ENCODE assay signal across 8 cellular contexts in the genomic region with DNA sequence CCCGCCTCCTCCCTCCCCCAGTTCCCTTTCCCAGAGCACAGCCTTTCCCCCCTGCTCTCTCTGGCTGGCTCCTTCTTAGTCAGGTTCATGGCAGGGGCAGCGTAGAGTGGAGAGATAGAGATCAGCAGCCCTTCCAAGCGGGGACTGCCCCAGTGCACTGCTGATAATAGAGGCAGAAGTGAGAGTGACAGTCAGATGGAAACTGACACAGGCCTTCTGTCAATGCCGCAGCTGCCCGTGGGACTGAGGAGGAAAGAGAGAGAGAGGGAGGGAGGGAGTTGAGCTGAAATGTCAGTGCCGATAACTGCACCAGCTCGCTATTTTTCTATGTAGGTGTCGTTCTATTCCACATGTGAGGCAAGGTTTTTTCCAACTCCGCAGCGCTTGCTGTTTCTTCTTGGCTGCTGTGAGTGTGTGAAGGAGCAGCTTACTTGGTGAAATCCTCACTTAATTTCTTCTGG.
A peak's percentile ranks its signal among the peaks of the same experiment; 100 is the strongest.
DNase-seq lines count a peak whose midpoint lies in the region; ATAC-seq and TF ChIP-seq lines count a peak whose summit lies in the region.

No MANE protein-coding gene starts in this region.

- no peaks in the 10 kb centered on the region for H3K36me3 ChIP-seq in RWPE2 (ENCODE audit: low read depth)

- no peaks in the 10 kb centered on the region for H3K36me3 Mint-ChIP-seq in stimulated activated effector memory CD8-positive, alpha-beta T cell treated with anti-CD3 and anti-CD28 coated beads, Interleukin-12 subunit alpha, Interleukin-12 subunit beta, amount 100 ng/mL, for 72 hours
- no peaks in the 10 kb centered on the region for H3K36me3 Mint-ChIP-seq in immature natural killer cell

- H3K4me1 ChIP-seq in RWPE2 (ENCODE audit: insufficient read depth, poor library complexity, severe bottlenecking) (no peaks in the 10 kb centered on the region), right cardiac atrium (ENCODE audit: control insufficient read depth, insufficient read depth, low read length) (no peaks in the 10 kb centered on the region)

- H3K27me3 ChIP-seq in RWPE2 (ENCODE audit: insufficient read depth, poor library complexity, severe bottlenecking) (peaks cover 6% of the 10 kb centered on the region), right cardiac atrium (ENCODE audit: control insufficient read depth, insufficient read depth) (no peaks in the 10 kb centered on the region)

- DNase-seq in stimulated activated CD4-positive, alpha-beta T cell treated with anti-CD3 and anti-CD28 coated beads, Interleukin-2, amount 100 ng/mL, for 48 hours = peak; percentile 0 to 1
- DNase-seq in stimulated activated CD4-positive, alpha-beta T cell treated with anti-CD3 and anti-CD28 coated beads, Interleukin-4, amount 100 ng/mL, for 4 hours = no peak
- DNase-seq in RWPE2 (ENCODE audit: low spot score) (no peak), right cardiac atrium (peak; percentile 15 to 61 (median 50)), immature natural killer cell (no peak), activated gamma-delta T cell (lab: John Stamatoyannopoulos, UW) (no peak)
- no peak for DNase-seq in stimulated activated effector memory CD8-positive, alpha-beta T cell treated with anti-CD3 and anti-CD28 coated beads, Interleukin-12 subunit alpha, Interleukin-12 subunit beta, amount 100 ng/mL, for 72 hours (ENCODE audit: low spot score in 2 of 2)

- no peak for TF ChIP-seq CTCF in RWPE2 (IDR thresholded peaks at IDR 0.05; ENCODE audit: poor library complexity, severe bottlenecking)

- H3K9me3 Mint-ChIP-seq in stimulated activated effector memory CD8-positive, alpha-beta T cell treated with anti-CD3 and anti-CD28 coated beads, Interleukin-12 subunit alpha, Interleukin-12 subunit beta, amount 100 ng/mL, for 72 hours = no peaks in the 10 kb centered on the region
- H3K9me3 Mint-ChIP-seq in immature natural killer cell = peaks cover 0 to 17% (median 2%) of the 10 kb centered on the region in 6 donors

- no peaks in the 10 kb centered on the region for H3K9me3 ChIP-seq in RWPE2 (ENCODE audit: severe bottlenecking)
- H3K9me3 ChIP-seq in right cardiac atrium (ENCODE audit: control insufficient read depth, low read length) = no peaks in the 10 kb centered on the region

- intact Hi-C loops in right cardiac atrium (cut with DNase I) = no loop called here

- no peak overlapping the region for H3K4me3 ChIP-seq in RWPE2 (ENCODE audit: severe bottlenecking)
- peak overlapping the region; percentile 40 for H3K4me3 ChIP-seq in right cardiac atrium (ENCODE audit: low read length)

- peaks cover 0 to 2% (median 0%) of the 10 kb centered on the region in 3 donors for H3K27me3 Mint-ChIP-seq in immature natural killer cell (ENCODE audit: low read depth in 3 of 3)

- 3% methylated on average over 10 of the region's 10 CpGs for WGBS in right cardiac atrium

- H3K4me1 Mint-ChIP-seq in stimulated activated effector memory CD8-positive, alpha-beta T cell treated with anti-CD3 and anti-CD28 coated beads, Interleukin-12 subunit alpha, Interleukin-12 subunit beta, amount 100 ng/mL, for 72 hours = no peaks in the 10 kb centered on the region
- no peaks in the 10 kb centered on the region for H3K4me1 Mint-ChIP-seq in immature natural killer cell

- H3K27ac ChIP-seq in RWPE2 (ENCODE audit: poor library complexity, severe bottlenecking) (no peak overlapping the region), right cardiac atrium (ENCODE audit: low read length) (peak overlapping the region; percentile 1)

- no peak overlapping the region for H3K27ac Mint-ChIP-seq in stimulated activated effector memory CD8-positive, alpha-beta T cell treated with anti-CD3 and anti-CD28 coated beads, Interleukin-12 subunit alpha, Interleukin-12 subunit beta, amount 100 ng/mL, for 72 hours
- no peak overlapping the region for H3K27ac Mint-ChIP-seq in immature natural killer cell

- ATAC-seq in HG02943 (IDR thresholded peaks at IDR 0.05; ENCODE audit: low read depth, unreplicated experiment) = peak; percentile 99
- peak; percentile 29; the same call in 1 of the 3 replicates for ATAC-seq in RWPE2 (ENCODE audit: low read depth)
- ATAC-seq in right cardiac atrium = peak; percentile 93 to 94
- peak; percentile 86 for ATAC-seq in stimulated activated effector memory CD8-positive, alpha-beta T cell treated with anti-CD3 and anti-CD28 coated beads, Interleukin-12 subunit alpha, Interleukin-12 subunit beta, amount 100 ng/mL, for 72 hours

- no peak overlapping the region for H3K4me3 Mint-ChIP-seq in stimulated activated effector memory CD8-positive, alpha-beta T cell treated with anti-CD3 and anti-CD28 coated beads, Interleukin-12 subunit alpha, Interleukin-12 subunit beta, amount 100 ng/mL, for 72 hours
- no peak overlapping the region for H3K4me3 Mint-ChIP-seq in immature natural killer cell

Comparison
In these comparisons a context has a peak if more than half of its experiments do, and no peak if none do; other contexts are left out.
1. DNase-seq: peak in stimulated activated CD4-positive, alpha-beta T cell treated with anti-CD3 and anti-CD28 coated beads, Interleukin-2, amount 100 ng/mL, for 48 hours (2 of 2) and right cardiac atrium (3 of 3); none in stimulated activated CD4-positive, alpha-beta T cell treated with anti-CD3 and anti-CD28 coated beads, Interleukin-4, amount 100 ng/mL, for 4 hours (0 of 2), RWPE2 (single experiment), stimulated activated effector memory CD8-positive, alpha-beta T cell treated with anti-CD3 and anti-CD28 coated beads, Interleukin-12 subunit alpha, Interleukin-12 subunit beta, amount 100 ng/mL, for 72 hours (0 of 2), immature natural killer cell (0 of 3) and activated gamma-delta T cell (single experiment).
2. ATAC-seq: peak in every context shown above with its lines; median percentile 99 in HG02943; 94 in right cardiac atrium; 86 in stimulated activated effector memory CD8-positive, alpha-beta T cell treated with anti-CD3 and anti-CD28 coated beads, Interleukin-12 subunit alpha, Interleukin-12 subunit beta, amount 100 ng/mL, for 72 hours; 29 in RWPE2.